ENCODE assay signal across 26 cellular contexts in genomic region chr2:6954586-6954985, GRCh38.
"Had no signal": no experiment of that assay in that cellular context is flagged by ENCODE, and none has a peak within 500 bp of the region (broad histone marks: within the 10 kb centered on the region; RNA-seq: fewer than 3 reads in every experiment).

No MANE protein-coding gene starts in this region.

- H3K4me3 ChIP-seq: body of pancreas had no signal

- H3K9me3 ChIP-seq: ascending aorta, body of pancreas had no signal

- H3K27me3 ChIP-seq: ascending aorta, body of pancreas had no signal

- H3K4me3 Mint-ChIP-seq: activated CD4-positive, alpha-beta T cell treated with anti-CD3 and anti-CD28 coated beads for 36 hours; activated CD8-positive, alpha-beta T cell treated with anti-CD3 and anti-CD28 coated beads for 36 hours; activated T-cell treated with anti-CD3 and anti-CD28 coated beads, Interleukin-2, amount 50 U/mL, for 72 hours; T-cell had no signal

- H3K27ac Mint-ChIP-seq: activated CD4-positive, alpha-beta T cell treated with anti-CD3 and anti-CD28 coated beads for 36 hours; activated CD8-positive, alpha-beta T cell treated with anti-CD3 and anti-CD28 coated beads for 36 hours; activated T-cell treated with anti-CD3 and anti-CD28 coated beads, Interleukin-2, amount 50 U/mL, for 72 hours; activated T-helper 2 cell treated with anti-CD3 and anti-CD28 coated beads, Interferon-gamma antibody, Interleukin-2, Interleukin-4, amounts not matched to agents 10 μg/mL and 5 μg/mL and 100 μg/mL, durations not matched to agents 14 hours and 24 hours and 36 hours; T-cell had no signal

- DNase-seq: activated CD4-positive, alpha-beta T cell treated with anti-CD3 and anti-CD28 coated beads for 36 hours; activated CD4-positive, alpha-beta T cell treated with anti-CD3 and anti-CD28 coated beads, Interleukin-2, amount 50 U/mL, for 1 hour; activated CD4-positive, CD25-positive, alpha-beta regulatory T cell; activated CD8-positive, alpha-beta memory T cell treated with anti-CD3 and anti-CD28 coated beads, Interleukin-2, amount 50 U/mL, for 4 hours; activated CD8-positive, alpha-beta T cell treated with anti-CD3 and anti-CD28 coated beads for 36 hours; activated gamma-delta T cell treated with Interleukin-2 at 50 U/mL for 16 hours; activated naive CD4-positive, alpha-beta T cell treated with anti-CD3 and anti-CD28 coated beads, Interleukin-2, amount 50 U/mL, for 16 hours; activated T-cell treated with anti-CD3 and anti-CD28 coated beads, Interleukin-2, amount 50 U/mL, for 72 hours; body of pancreas; IMR-90; KBM-7; NCI-H1092 treated with DMSO at 0.1 percent for 48 hours; NCI-H1417 treated with DMSO at 0.1 percent for 48 hours; NCI-H1694; NCI-H2029; NCI-H2107; NCI-H345; NCI-H510A; NCI-H526 treated with DMSO at 0.1 percent for 48 hours; NCI-H82; SIG-M5; T-cell; T-helper 2 cell; T1000 had no signal

- H3K27me3 Mint-ChIP-seq: activated CD4-positive, alpha-beta T cell treated with anti-CD3 and anti-CD28 coated beads for 36 hours; activated CD8-positive, alpha-beta T cell treated with anti-CD3 and anti-CD28 coated beads for 36 hours; T-cell had no signal

- ATAC-seq: activated CD4-positive, alpha-beta T cell treated with anti-CD3 and anti-CD28 coated beads for 36 hours; activated CD8-positive, alpha-beta T cell treated with anti-CD3 and anti-CD28 coated beads for 36 hours; activated T-cell treated with anti-CD3 and anti-CD28 coated beads, Interleukin-2, amount 50 U/mL, for 72 hours; body of pancreas; T-cell had no signal

- H3K27ac ChIP-seq: ascending aorta, body of pancreas had no signal

- H3K36me3 ChIP-seq: ascending aorta had no signal

- H3K9me3 Mint-ChIP-seq: activated CD8-positive, alpha-beta T cell treated with anti-CD3 and anti-CD28 coated beads for 36 hours; activated T-cell treated with anti-CD3 and anti-CD28 coated beads, Interleukin-2, amount 50 U/mL, for 72 hours; activated T-helper 2 cell treated with anti-CD3 and anti-CD28 coated beads, Interferon-gamma antibody, Interleukin-2, Interleukin-4, amounts not matched to agents 10 μg/mL and 5 μg/mL and 100 μg/mL, durations not matched to agents 14 hours and 24 hours and 36 hours; T-cell had no signal
